ENCODE assay signal across 13 cellular contexts in the genomic region with DNA sequence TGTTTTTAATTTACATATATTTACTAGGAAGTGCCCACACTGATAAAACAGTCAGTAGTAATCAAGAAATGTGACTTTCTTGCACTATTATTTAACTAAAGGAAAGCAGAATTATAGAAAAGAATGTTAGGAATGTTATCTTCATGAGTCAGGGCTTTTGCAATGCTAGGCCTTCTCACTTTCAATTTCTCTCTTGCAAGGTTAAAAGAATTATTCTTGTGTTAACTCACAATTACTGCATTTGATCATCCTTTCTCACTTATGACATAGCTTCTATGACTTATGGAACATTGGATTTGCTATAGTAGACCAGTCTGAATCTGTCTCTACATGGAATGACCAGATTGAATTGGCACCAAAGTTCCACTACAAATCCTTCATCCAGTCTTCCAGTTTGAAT.
DNase-seq lines count a peak whose midpoint lies in the region; ATAC-seq and TF ChIP-seq lines count a peak whose summit lies in the region.
"Had no signal": no experiment of that assay in that cellular context is flagged by ENCODE, and none has a peak within 500 bp of the region (broad histone marks: within the 10 kb centered on the region; RNA-seq: fewer than 3 reads in every experiment).

No MANE protein-coding gene starts in this region.

- no peak for TF ChIP-seq CTCF in choroid plexus epithelial cell (conservative IDR thresholded peaks at IDR 0.05; ENCODE audit: low read depth, low read length)
- TF ChIP-seq CTCF in left lung (IDR thresholded peaks at IDR 0.05), result no peak
- no peak for TF ChIP-seq CTCF in testis (IDR thresholded peaks at IDR 0.05)

- H3K4me3 Mint-ChIP-seq in activated T-helper 2 cell treated with anti-CD3 and anti-CD28 coated beads, Interferon-gamma antibody, Interleukin-2, Interleukin-4, amounts not matched to agents 10 μg/mL and 5 μg/mL and 100 μg/mL, durations not matched to agents 14 hours and 24 hours and 36 hours (ENCODE audit: low read depth), result no peak overlapping the region

- H3K4me1 Mint-ChIP-seq in activated T-helper 2 cell treated with anti-CD3 and anti-CD28 coated beads, Interferon-gamma antibody, Interleukin-2, Interleukin-4, amounts not matched to agents 10 μg/mL and 5 μg/mL and 100 μg/mL, durations not matched to agents 14 hours and 24 hours and 36 hours (ENCODE audit: low read depth), result peaks cover 8% of the 10 kb centered on the region

- H3K36me3 ChIP-seq in left lung (no peaks in the 10 kb centered on the region), testis (ENCODE audit: low read depth, missing control alignments) (no peaks in the 10 kb centered on the region)
- H3K36me3 ChIP-seq: esophagus muscularis mucosa, right lobe of liver, vagina had no signal

- H3K27me3 ChIP-seq in left lung (no peaks in the 10 kb centered on the region), testis (no peaks in the 10 kb centered on the region)
- H3K27me3 ChIP-seq: esophagus muscularis mucosa, right lobe of liver, vagina had no signal

- H3K4me1 ChIP-seq in left lung (no peaks in the 10 kb centered on the region), testis (peaks cover 3% of the 10 kb centered on the region)
- H3K4me1 ChIP-seq: esophagus muscularis mucosa, right lobe of liver had no signal

- no peaks in the 10 kb centered on the region for H3K9me3 Mint-ChIP-seq in activated T-helper 2 cell treated with anti-CD3 and anti-CD28 coated beads, Interferon-gamma antibody, Interleukin-2, Interleukin-4, amounts not matched to agents 10 μg/mL and 5 μg/mL and 100 μg/mL, durations not matched to agents 14 hours and 24 hours and 36 hours

- H3K4me3 ChIP-seq in choroid plexus epithelial cell (ENCODE audit: low read depth, low read length) (no peak overlapping the region), left lung (no peak overlapping the region), testis (no peak overlapping the region)
- H3K4me3 ChIP-seq: esophagus muscularis mucosa, right lobe of liver, vagina had no signal

- H3K36me3 Mint-ChIP-seq in activated T-helper 2 cell treated with anti-CD3 and anti-CD28 coated beads, Interferon-gamma antibody, Interleukin-2, Interleukin-4, amounts not matched to agents 10 μg/mL and 5 μg/mL and 100 μg/mL, durations not matched to agents 14 hours and 24 hours and 36 hours (ENCODE audit: low read depth), result no peaks in the 10 kb centered on the region

- peak; percentile 71 for ATAC-seq in left lung

- H3K27ac ChIP-seq in left lung (peak overlapping the region in 1 of 2 donors; percentile 23), testis (no peak overlapping the region)
- H3K27ac ChIP-seq: esophagus muscularis mucosa, right lobe of liver, vagina had no signal

- H3K27me3 Mint-ChIP-seq in activated T-helper 2 cell treated with anti-CD3 and anti-CD28 coated beads, Interferon-gamma antibody, Interleukin-2, Interleukin-4, amounts not matched to agents 10 μg/mL and 5 μg/mL and 100 μg/mL, durations not matched to agents 14 hours and 24 hours and 36 hours (ENCODE audit: low read depth), result peaks cover 2% of the 10 kb centered on the region

- H3K27ac Mint-ChIP-seq in activated T-helper 2 cell treated with anti-CD3 and anti-CD28 coated beads, Interferon-gamma antibody, Interleukin-2, Interleukin-4, amounts not matched to agents 10 μg/mL and 5 μg/mL and 100 μg/mL, durations not matched to agents 14 hours and 24 hours and 36 hours, result no peak overlapping the region

- DNase-seq in A172 (ENCODE audit: low spot score), result peak; percentile 78
- DNase-seq in LHCN-M2 (ENCODE audit: low read depth), result peak; percentile 73
- peak; percentile 76 for DNase-seq in choroid plexus epithelial cell (ENCODE audit: low read depth)
- no peak for DNase-seq in left lung
- no peak for DNase-seq in HPDE6-E6E7 (ENCODE audit: extremely low spot score)
- DNase-seq in HUDEP-2 (lab: John Stamatoyannopoulos, UW; ENCODE audit: unreplicated experiment in 76 of 76), result no peak
- no peak for DNase-seq in testis
- DNase-seq in activated T-helper 2 cell treated with anti-CD3 and anti-CD28 coated beads, Interferon-gamma antibody, Interleukin-2, Interleukin-4, amounts not matched to agents 10 μg/mL and 5 μg/mL and 100 μg/mL, durations not matched to agents 14 hours and 24 hours and 36 hours (ENCODE audit: low spot score), result no peak
- DNase-seq: activated CD4-positive, alpha-beta T cell treated with anti-CD3 and anti-CD28 coated beads, Interleukin-2, amount 50 U/mL, for 48 hours; NCI-H524 treated with DMSO at 0.1 percent for 48 hours; right lobe of liver had no signal

- intact Hi-C loops in left lung (cut with DNase I), result no loop called here
- intact Hi-C loops in testis (cut with DNase I; ENCODE audit: low total_unique reads), result no loop called here
- intact Hi-C loops in activated T-helper 2 cell treated with anti-CD3 and anti-CD28 coated beads, Interferon-gamma antibody, Interleukin-2, Interleukin-4, amounts not matched to agents 10 μg/mL and 5 μg/mL and 100 μg/mL, durations not matched to agents 14 hours and 24 hours and 36 hours (cut with micrococcal nuclease), result no loop called here

- TF ChIP-seq POLR2A in testis (IDR thresholded peaks at IDR 0.05), result no peak

- H3K9me3 ChIP-seq in left lung, result no peaks in the 10 kb centered on the region
- H3K9me3 ChIP-seq in testis, result no peaks in the 10 kb centered on the region
- H3K9me3 ChIP-seq: esophagus muscularis mucosa, right lobe of liver, vagina had no signal

Comparison
In these comparisons a context has a peak if more than half of its experiments do, and no peak if none do; other contexts are left out.
1. DNase-seq: peak in A172 (single experiment), LHCN-M2 (single experiment) and choroid plexus epithelial cell (single experiment); none in left lung (0 of 2), HPDE6-E6E7 (single experiment), HUDEP-2 (0 of 76), testis (single experiment) and activated T-helper 2 cell treated with anti-CD3 and anti-CD28 coated beads, Interferon-gamma antibody, Interleukin-2, Interleukin-4, amounts not matched to agents 10 μg/mL and 5 μg/mL and 100 μg/mL, durations not matched to agents 14 hours and 24 hours and 36 hours (single experiment).